Comparison of ENCODE assay signal across 11 cellular contexts in the genomic region with DNA sequence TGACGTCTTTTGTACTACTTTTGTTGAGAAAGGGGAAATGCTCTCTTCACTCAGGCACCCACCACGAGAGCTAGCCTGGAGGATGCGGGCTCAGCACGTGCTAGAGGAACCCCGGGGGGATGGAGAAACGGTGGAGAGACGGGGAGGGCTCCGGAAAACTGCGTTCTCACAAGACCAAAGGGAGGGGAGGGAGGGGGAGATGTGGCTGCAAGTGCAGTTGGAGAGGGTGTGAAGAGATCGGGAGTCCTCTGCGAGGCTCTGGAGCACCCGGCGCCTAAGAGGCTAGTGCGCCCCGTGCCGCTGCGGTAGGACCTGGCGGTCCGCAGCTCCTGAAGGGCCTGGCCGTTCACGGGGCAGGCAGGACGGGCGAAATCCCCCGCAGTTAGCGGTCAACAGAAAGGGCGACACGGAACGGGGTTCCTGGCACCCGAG. TPM values are rescaled to one million over a fixed set of nuclear protein-coding genes. Genes with fewer than 3 reads are reported as not detected.
DNase-seq lines count a peak whose midpoint lies in the region; ATAC-seq and TF ChIP-seq lines count a peak whose summit lies in the region.
"Had no signal": no experiment of that assay in that cellular context is flagged by ENCODE, and none has a peak within 500 bp of the region (broad histone marks: within the 10 kb centered on the region; RNA-seq: fewer than 3 reads in every experiment).

No MANE protein-coding gene starts in this region.

- peaks cover 0 to 11% (median 9%) of the 10 kb centered on the region in 3 experiments for H3K27me3 ChIP-seq in neuronal stem cell (ENCODE audit: control insufficient read depth in 3 of 3, insufficient read depth in 3 of 3, low read depth in 1 of 3, low read length in 3 of 3)
- H3K27me3 ChIP-seq: Peyer's patch had no signal

- H3K4me1 ChIP-seq in neuronal stem cell (ENCODE audit: control insufficient read depth in 2 of 2, insufficient read depth in 1 of 2, low read depth in 1 of 2, low read length in 2 of 2) = no peaks in the 10 kb centered on the region

- no peak overlapping the region for H3K27ac ChIP-seq in neuronal stem cell (replicated peaks; ENCODE audit: low read length)
- H3K27ac ChIP-seq: Peyer's patch had no signal

- H2BK15ac ChIP-seq in neuronal stem cell (ENCODE audit: low read length) = peak overlapping the region; percentile 55

- H3K36me3 Mint-ChIP-seq in T-helper 2 cell treated with Interferon-gamma antibody and Interleukin-4, amounts not matched to agents 5 μg/mL and 100 μg/mL, for 36 hours (ENCODE audit: low read depth) = no peaks in the 10 kb centered on the region

- no peaks in the 10 kb centered on the region for H3K9me3 ChIP-seq in neuronal stem cell (replicated peaks in 1 of 2; ENCODE audit: control insufficient read depth in 2 of 2, insufficient read depth in 1 of 2, low read depth in 1 of 2, low read length in 2 of 2)
- H3K9me3 ChIP-seq: Peyer's patch had no signal

- H2BK120ac ChIP-seq in neuronal stem cell (ENCODE audit: low read depth, low read length) = no peak overlapping the region

- H2BK12ac ChIP-seq in neuronal stem cell (ENCODE audit: low read length) = no peak overlapping the region

- H3K27me3 Mint-ChIP-seq in T-helper 2 cell treated with Interferon-gamma antibody and Interleukin-4, amounts not matched to agents 5 μg/mL and 100 μg/mL, for 36 hours (ENCODE audit: low read depth) = peaks cover 44% of the 10 kb centered on the region

- no peaks in the 10 kb centered on the region for H3K36me3 ChIP-seq in neuronal stem cell (replicated peaks in 1 of 2; ENCODE audit: control insufficient read depth in 2 of 2, insufficient read depth in 2 of 2, low read length in 2 of 2)
- H3K36me3 ChIP-seq: Peyer's patch had no signal

- H2BK5ac ChIP-seq in neuronal stem cell (ENCODE audit: low read length) = no peak overlapping the region

- H3K27ac Mint-ChIP-seq in T-helper 2 cell treated with Interferon-gamma antibody and Interleukin-4, amounts not matched to agents 5 μg/mL and 100 μg/mL, for 36 hours = no peak overlapping the region

- no CpG with 5 or more reads among the region's 29 CpGs for WGBS in neuronal stem cell (ENCODE audit: extremely low coverage in 2 of 2, insufficient read length in 2 of 2, insufficient replicate concordance in 1 of 2), 2 donors

- H4K91ac ChIP-seq in neuronal stem cell (ENCODE audit: low read depth, low read length, poor library complexity) = no peak overlapping the region

- no peak overlapping the region for H3K14ac ChIP-seq in neuronal stem cell (ENCODE audit: low read length)

- H3K4me3 Mint-ChIP-seq in T-helper 2 cell treated with Interferon-gamma antibody and Interleukin-4, amounts not matched to agents 5 μg/mL and 100 μg/mL, for 36 hours = peak overlapping the region; percentile 66

- H3K9me3 Mint-ChIP-seq in T-helper 2 cell treated with Interferon-gamma antibody and Interleukin-4, amounts not matched to agents 5 μg/mL and 100 μg/mL, for 36 hours = no peaks in the 10 kb centered on the region

- no peak overlapping the region for H3K23ac ChIP-seq in neuronal stem cell (ENCODE audit: low read depth, low read length, poor library complexity)

- H3K4me2 ChIP-seq in neuronal stem cell (ENCODE audit: insufficient read depth, low read length, poor library complexity, severe bottlenecking) = peak overlapping the region; percentile 60

- no peak overlapping the region for H2AK5ac ChIP-seq in neuronal stem cell (ENCODE audit: low read depth, low read length)

- peaks cover 6% of the 10 kb centered on the region for H3K4me1 Mint-ChIP-seq in T-helper 2 cell treated with Interferon-gamma antibody and Interleukin-4, amounts not matched to agents 5 μg/mL and 100 μg/mL, for 36 hours (ENCODE audit: low read depth)

- H3K4ac ChIP-seq in neuronal stem cell (ENCODE audit: low read length) = no peak overlapping the region

- H3K9ac ChIP-seq in neuronal stem cell (ENCODE audit: low read depth, low read length, poor library complexity) = no peak overlapping the region

- H4K8ac ChIP-seq in neuronal stem cell (ENCODE audit: low read depth, low read length) = no peak overlapping the region

- H2AFZ ChIP-seq in neuronal stem cell (ENCODE audit: low read length) = peak overlapping the region; percentile 73

- ATAC-seq in HG03378 (IDR thresholded peaks at IDR 0.05; ENCODE audit: unreplicated experiment) (no peak), left lobe of liver (no peak)

- H3K79me1 ChIP-seq in neuronal stem cell (ENCODE audit: low read depth, low read length) = no peaks in the 10 kb centered on the region

- DNase-seq in ELF-1 (ENCODE audit: low read depth, low spot score) (peak; percentile 49), foreskin fibroblast (peak in 1 of 2 donors; percentile 33), neuronal stem cell (ENCODE audit: low spot score) (no peak), cortex of kidney (lab: John Stamatoyannopoulos, UW) (no peak), DMS153 treated with DMSO at 0.1 percent for 48 hours (lab: John Stamatoyannopoulos, UW; ENCODE audit: unreplicated experiment) (no peak), left lobe of liver (ENCODE audit: low spot score) (no peak)
- no peak for DNase-seq in T-helper 2 cell treated with Interferon-gamma antibody and Interleukin-4, amounts not matched to agents 5 μg/mL and 100 μg/mL, for 36 hours (ENCODE audit: low spot score)
- DNase-seq: hypothalamus; Peyer's patch; stimulated activated CD4-positive, alpha-beta T cell treated with anti-CD3 and anti-CD28 coated beads, Interleukin-4, amount 100 ng/mL, for 24 hours had no signal

- peak overlapping the region; percentile 19 to 24 for H3K4me3 ChIP-seq in foreskin fibroblast (ENCODE audit: low read depth in 1 of 2, low read length in 2 of 2)
- H3K4me3 ChIP-seq in neuronal stem cell (ENCODE audit: low read length in 2 of 2) = no peak overlapping the region

- no peak for TF ChIP-seq CTCF in foreskin fibroblast (IDR thresholded peaks at IDR 0.05; ENCODE audit: low read depth, low read length)

- peak overlapping the region; percentile 78 for H3K18ac ChIP-seq in neuronal stem cell (ENCODE audit: low read length)

RNA-seq across cellular contexts. Expression of a gene that starts 43.4 kb away (rescaled TPM):
- 9.9 TPM for polyA plus RNA-seq in neuronal stem cell (2013, experiment 1 of 2)
- polyA plus RNA-seq in neuronal stem cell (2013, experiment 2 of 2) = 9.9 TPM
- total RNA-seq in left lobe of liver = 5.2 TPM

Comparison
In these comparisons a context has a peak if more than half of its experiments do, and no peak if none do; other contexts are left out.
1. H3K4me3 ChIP-seq: peak in foreskin fibroblast (2 of 2); none in neuronal stem cell (0 of 2).